Comparison of ENCODE assay signal across 8 cellular contexts in genomic region chr3:179149951-179150350, GRCh38. TPM values are rescaled to one million over a fixed set of nuclear protein-coding genes. Genes with fewer than 3 reads are reported as not detected.
DNase-seq lines count a peak whose midpoint lies in the region; ATAC-seq, FAIRE-seq and TF ChIP-seq lines count a peak whose summit lies in the region.

No MANE protein-coding gene starts in this region.

- peaks cover 69% of the 10 kb centered on the region for H3K4me1 ChIP-seq in left ventricle myocardium inferior
- peaks cover 5 to 14% of the 10 kb centered on the region in 2 experiments; a peak in 3 of 5 replicates for H3K4me1 ChIP-seq in K562 (replicated peaks in 1 of 2; ENCODE audit: control insufficient read depth in 2 of 2, insufficient read depth in 2 of 2, low read length in 2 of 2)

- peaks cover 28% of the 10 kb centered on the region for H3K4me1 Mint-ChIP-seq in mesothelial cell of epicardium

- CTCF ChIA-PET in K562 (lab: Yijun Ruan, JAX; ENCODE audit: low intra/inter-chr PET ratio), result no interaction called here

- TF ChIP-seq CTCF in left ventricle myocardium inferior (IDR thresholded peaks at IDR 0.05; ENCODE audit: borderline replicate concordance) (no peak), K562 (IDR thresholded peaks at IDR 0.05 in 2 of 3, conservative IDR thresholded peaks at IDR 0.05 in 1 of 3; ENCODE audit: insufficient read depth in 2 of 3, low read depth in 1 of 3, low read length in 3 of 3) (no peak), mesothelial cell of epicardium (IDR thresholded peaks at IDR 0.05; ENCODE audit: unreplicated experiment) (no peak)

- H4K20me1 ChIP-seq in K562 (replicated peaks; ENCODE audit: control insufficient read depth, insufficient read depth, low read length), result peaks cover 11% of the 10 kb centered on the region; the same call in 1 of the 2 replicates

- H3K4me2 ChIP-seq in K562 (ENCODE audit: insufficient read depth, low read length), result peak overlapping the region; percentile 97

- H3K27me3 ChIP-seq in left ventricle myocardium inferior (ENCODE audit: low read depth), result no peaks in the 10 kb centered on the region
- H3K27me3 ChIP-seq in K562 (ENCODE audit: control insufficient read depth in 2 of 2, insufficient read depth in 2 of 2, low read length in 2 of 2), result no peaks in the 10 kb centered on the region

- no peak for DNase-seq in left ventricle myocardium inferior
- DNase-seq in left cardiac atrium, result no peak
- peak in 1 of 4 experiments; percentile 12 for DNase-seq in K562 (ENCODE audit: extremely low read depth in 1 of 4, low spot score in 3 of 4)
- no peak for DNase-seq in mesothelial cell of epicardium (ENCODE audit: low spot score in 2 of 2, unreplicated experiment in 2 of 2)
- no peak for DNase-seq in NCI-H526 treated with DMSO at 0.1 percent for 48 hours (lab: John Stamatoyannopoulos, UW)
- DNase-seq in NCI-H1092 (lab: John Stamatoyannopoulos, UW), result no peak
- DNase-seq in dedifferentiated amniotic fluid mesenchymal stem cell (ENCODE audit: extremely low spot score), result no peak

- no peaks in the 10 kb centered on the region for H3K36me3 ChIP-seq in left ventricle myocardium inferior
- no peaks in the 10 kb centered on the region for H3K36me3 ChIP-seq in K562 (ENCODE audit: control insufficient read depth, insufficient read depth, low read length)

- in situ Hi-C loops in K562 (cut with MboI), result loop anchor here (5.0 kb wide), 1 partner anchor 172 kb away; the partner anchor contains the start of gene ZNF639

- peak; percentile 77 for FAIRE-seq in K562 (lab: Jason Lieb, UNC)

- H3K27ac ChIP-seq in left ventricle myocardium inferior (replicated peaks), result peak overlapping the region; percentile 98
- H3K27ac ChIP-seq in K562 (ENCODE audit: extremely low read depth, low read depth, low read length), result no peak overlapping the region

- H3K9me1 ChIP-seq in K562 (ENCODE audit: control insufficient read depth, insufficient read depth, low read length), result no peaks in the 10 kb centered on the region

- TF ChIP-seq RAD21 in K562 (CRISPR knock-in tag; conservative IDR thresholded peaks at IDR 0.05 in 1 of 2, IDR thresholded peaks at IDR 0.05 in 1 of 2), result no peak

- H3K9me3 ChIP-seq in left ventricle myocardium inferior (replicated peaks), result no peaks in the 10 kb centered on the region
- no peaks in the 10 kb centered on the region for H3K9me3 ChIP-seq in K562 (replicated peaks; ENCODE audit: control insufficient read depth, insufficient read depth, low read depth, low read length)

- TSS peak; percentile 39 for BruUV-seq in K562 (replicated peaks; lab: Mats Ljungman, UMichigan)

- H3K4me3 ChIP-seq in left ventricle myocardium inferior (peak overlapping the region; percentile 96), K562 (peak overlapping the region; percentile 95; the same call in 1 of the 2 replicates)

- intact Hi-C loops in left ventricle myocardium inferior (cut with micrococcal nuclease), result no loop called here
- intact Hi-C loops in left cardiac atrium (cut with DNase I), result loop anchor here (5.0 to 10.0 kb wide), 4 partner anchors 47 to 167 kb away; no protein-coding TSS in a partner anchor
- intact Hi-C loops in K562 (cut with micrococcal nuclease), result loop anchor here (2.0 to 5.0 kb wide), 3 partner anchors 78 to 152 kb away; partner anchors contain the start of gene ZMAT3

- WGBS in K562 (ENCODE audit: insufficient coverage, low coverage, missing lambda C conversion rate), result 15% methylated on average over 4 of the region's 4 CpGs

- peaks cover 66% of the 10 kb centered on the region for H3K79me2 ChIP-seq in K562 (ENCODE audit: control insufficient read depth, insufficient read depth, low read length)

- peak; percentile 39; the same call in 1 of the 2 replicates for TF ChIP-seq EP300 in K562 (IDR thresholded peaks at IDR 0.05; ENCODE audit: low read length)

- peak overlapping the region; percentile 93 for H3K4me3 Mint-ChIP-seq in mesothelial cell of epicardium

- POLR2A ChIA-PET in K562 (lab: Yijun Ruan, JAX), result interaction anchor here (1.6 kb wide), 1 partner anchor 17 kb away, joined by 5 read pairs; no protein-coding TSS in a partner anchor

- H2AFZ ChIP-seq in K562 (ENCODE audit: low read depth, low read length), result no peak overlapping the region

- H3K27ac Mint-ChIP-seq in mesothelial cell of epicardium, result peak overlapping the region; percentile 97

- peak overlapping the region in 1 of 2 experiments; percentile 85; a peak in 2 of 4 replicates for H3K9ac ChIP-seq in K562 (ENCODE audit: insufficient read depth in 1 of 2, low read depth in 2 of 2, low read length in 2 of 2)

- no peaks in the 10 kb centered on the region for H3K36me3 Mint-ChIP-seq in mesothelial cell of epicardium

- no peak for ATAC-seq in left cardiac atrium
- no peak for ATAC-seq in K562
- no peak for ATAC-seq in HG02588 (IDR thresholded peaks at IDR 0.05; ENCODE audit: unreplicated experiment)

- no peaks in the 10 kb centered on the region for H3K27me3 Mint-ChIP-seq in mesothelial cell of epicardium (ENCODE audit: low read depth)

- no peaks in the 10 kb centered on the region for H3K9me3 Mint-ChIP-seq in mesothelial cell of epicardium

- no peak for TF ChIP-seq POLR2A in K562 (conservative IDR thresholded peaks at IDR 0.05)

TF ChIP-seq in K562, 482 proteins besides CTCF, POLR2A, EP300 and RAD21 (continues in another document):
- peak; percentile 30; the same call in 1 of the 2 replicates for TF ChIP-seq CBFA2T3 (IDR thresholded peaks at IDR 0.05)
- no peak for TF ChIP-seq E2F3 (CRISPR knock-in tag; IDR thresholded peaks at IDR 0.05)
- TF ChIP-seq NBN (IDR thresholded peaks at IDR 0.05; ENCODE audit: low read depth), result 0 out of 2 replicates have a peak, but pooled peaks have one; percentile 26
- peak; percentile 79 for TF ChIP-seq SMARCA4 (IDR thresholded peaks at IDR 0.05)

RNA-seq across cellular contexts. Expression of gene PIK3CA, which starts 1.8 kb away (rescaled TPM):
- 19.6 TPM for total RNA-seq in left ventricle myocardium inferior
- total RNA-seq in left cardiac atrium, result 10 to 100 TPM; 22.0 to 23.1 TPM
- 8.2 and 43.1 TPM in 2 replicates for total RNA-seq in K562 (2011; cell fraction: chromatin; rRNA removed; ENCODE audit: low replicate concordance)
- 3.2 and 4.7 TPM in 2 replicates for total RNA-seq in K562 (2011; cell fraction: nucleolus; rRNA removed)
- total RNA-seq in K562 (2011; cell fraction: nucleoplasm; rRNA removed), result 8.1 and 11.2 TPM in 2 replicates
- total RNA-seq in K562 (2014; rRNA removed), result 8.5 and 10.3 TPM in 2 replicates
- 19.4 and 24.5 TPM in 2 replicates for total RNA-seq in K562 (2014; rRNA removed; fragmentation: Illumina TruSeq; extraction: Trizol)
- 14.6 and 14.7 TPM in 2 replicates for total RNA-seq in K562 (2015; rRNA removed; fragmentation: Illumina TruSeq; extraction: Trizol)
- total RNA-seq in K562 (2021), result 15.5 and 17.2 TPM in 2 replicates
- 12.0 and 17.9 TPM in 2 replicates for polyA plus RNA-seq in K562 (2011; rRNA removed)
- polyA plus RNA-seq in K562 (2011; cell fraction: cytosol; rRNA removed), result 1.8 and 4.4 TPM in 2 replicates
- 5.8 and 10.5 TPM in 2 replicates for polyA plus RNA-seq in K562 (2011; cell fraction: nucleus; rRNA removed)
- 9.5 and 10.6 TPM in 2 replicates for polyA plus RNA-seq in K562 (2012)
- 10.8 and 11.7 TPM in 2 replicates for polyA plus RNA-seq in K562 (2014; fragmentation: Illumina TruSeq; extraction: Trizol)
- polyA plus RNA-seq in K562 (2014; fragmentation: Nextera tagmentation; extraction: Ambion mirVana), result 1 to 10 TPM; 3.8 to 4.8 TPM
- 5.6 and 7.7 TPM in 2 replicates for polyA plus RNA-seq in K562 (2014; rRNA removed)
- polyA minus RNA-seq in K562 (2011; rRNA and poly(A)+ RNA removed), result 40.6 and 48.2 TPM in 2 replicates
- polyA minus RNA-seq in K562 (2011; cell fraction: cytosol; rRNA and poly(A)+ RNA removed), result 12.7 and 15.1 TPM in 2 replicates
- polyA minus RNA-seq in K562 (2011; cell fraction: nucleus; rRNA and poly(A)+ RNA removed), result 12.8 and 28.8 TPM in 2 replicates
- 20.4 to 23.0 TPM (median 22.4 TPM) in 3 replicates for total RNA-seq in mesothelial cell of epicardium
